In genomic region chr15:62818691-62819090, GRCh38 we compare ENCODE assay signal across 20 cellular contexts.
"Had no signal": no experiment of that assay in that cellular context is flagged by ENCODE, and none has a peak within 500 bp of the region (broad histone marks: within the 10 kb centered on the region; RNA-seq: fewer than 3 reads in every experiment).

No MANE protein-coding gene starts in this region.

- H3K4me3 ChIP-seq: adrenal gland, heart right ventricle, left ventricle myocardium inferior, lung, mucosa of descending colon, spleen, tibial nerve had no signal

- ATAC-seq: activated CD4-positive, alpha-beta T cell treated with anti-CD3 and anti-CD28 coated beads for 36 hours; activated T-cell treated with anti-CD3 and anti-CD28 coated beads, Interleukin-2, amount 50 U/mL, for 72 hours; foreskin keratinocyte; heart right ventricle; mucosa of descending colon; natural killer cell treated with Interleukin-12 subunit alpha and Interleukin-12 subunit beta and Interleukin-15 and Interleukin-18, amount 100 ng/mL, for 72 hours; right cardiac atrium had no signal

- H3K27me3 ChIP-seq: adrenal gland, brain microvascular endothelial cell, foreskin keratinocyte, heart right ventricle, spleen, tibial nerve had no signal

- H3K4me1 ChIP-seq: foreskin keratinocyte, spleen, tibial nerve had no signal

- H3K27ac ChIP-seq: adrenal gland, brain microvascular endothelial cell, foreskin keratinocyte, left ventricle myocardium inferior, spleen, tibial nerve had no signal

- DNase-seq: activated CD4-positive, alpha-beta T cell treated with anti-CD3 and anti-CD28 coated beads for 36 hours; activated CD4-positive, alpha-beta T cell treated with anti-CD3 and anti-CD28 coated beads, Interleukin-2, amount 50 U/mL, for 4 hours; activated CD4-positive, CD25-positive, alpha-beta regulatory T cell; activated effector memory CD4-positive, alpha-beta T cell treated with Interleukin-2 at 50 U/mL for 16 hours; activated naive CD4-positive, alpha-beta T cell treated with Interleukin-2 at 50 U/mL for 16 hours; activated T-cell treated with anti-CD3 and anti-CD28 coated beads for 4 hours; activated T-cell treated with anti-CD3 and anti-CD28 coated beads, Interleukin-2, amount 50 U/mL, for 72 hours; brain microvascular endothelial cell; endodermal cell; foreskin keratinocyte; heart right ventricle; left ventricle myocardium inferior; mucosa of descending colon; right cardiac atrium; spleen; stimulated activated naive CD4-positive, alpha-beta T cell had no signal

- H3K9me3 ChIP-seq: adrenal gland, heart right ventricle, left ventricle myocardium inferior, mucosa of descending colon, spleen, tibial nerve had no signal

- H3K36me3 ChIP-seq: adrenal gland, brain microvascular endothelial cell, spleen had no signal
